ENCODE assay signal across 10 cellular contexts in the genomic region with DNA sequence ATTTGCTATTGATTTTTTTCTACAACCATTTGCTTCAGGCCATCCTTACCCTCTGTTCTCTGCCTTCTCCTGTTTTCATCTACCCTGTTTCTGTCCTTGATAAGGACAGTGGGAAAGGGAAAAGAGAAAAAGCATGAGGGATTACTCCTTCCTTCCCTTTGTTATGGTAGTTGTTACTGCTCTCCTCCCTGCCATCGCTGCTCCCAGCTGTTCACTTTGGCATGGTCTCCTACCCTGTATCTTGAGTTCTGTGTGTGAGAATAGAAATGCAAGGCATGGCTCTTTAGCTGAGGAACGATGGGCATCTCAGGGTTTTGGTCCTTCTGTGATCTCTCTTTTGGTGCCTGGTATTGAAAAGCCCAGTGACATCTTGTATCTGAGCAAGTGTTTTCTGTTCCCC. TPM values are rescaled to one million over a fixed set of nuclear protein-coding genes. Genes with fewer than 3 reads are reported as not detected.
DNase-seq lines count a peak whose midpoint lies in the region; ATAC-seq, FAIRE-seq and TF ChIP-seq lines count a peak whose summit lies in the region.
"Had no signal": no experiment of that assay in that cellular context is flagged by ENCODE, and none has a peak within 500 bp of the region (broad histone marks: within the 10 kb centered on the region; RNA-seq: fewer than 3 reads in every experiment).

No MANE protein-coding gene starts in this region.

- no peak for TF ChIP-seq CTCF in activated CD8-positive, alpha-beta T cell treated with anti-CD3 and anti-CD28 coated beads for 36 hours (IDR thresholded peaks at IDR 0.05)

- CTCF ChIA-PET in activated CD8-positive, alpha-beta T cell treated with anti-CD3 and anti-CD28 coated beads for 36 hours (lab: Charles Lee): interaction anchor here (0.7 to 6.8 kb wide), 15 partner anchors 10 to 206 kb away, joined by 3 to 63 read pairs (median 5); no protein-coding TSS in a partner anchor

- peaks cover 23% of the 10 kb centered on the region for H3K4me1 Mint-ChIP-seq in stimulated activated naive CD8-positive, alpha-beta T cell treated with anti-CD3 and anti-CD28 coated beads, Interleukin-15, Interleukin-2, amounts not matched to agents 100 ng/mL and 50 ng/mL, for 24 hours (ENCODE audit: low read depth)
- H3K4me1 Mint-ChIP-seq in activated CD8-positive, alpha-beta T cell treated with anti-CD3 and anti-CD28 coated beads for 36 hours (ENCODE audit: low read depth): peaks cover 24% of the 10 kb centered on the region

- ATAC-seq in stimulated activated naive CD8-positive, alpha-beta T cell treated with anti-CD3 and anti-CD28 coated beads, Interleukin-15, Interleukin-2, amounts not matched to agents 100 U/mL and 50 U/mL, for 24 hours: no peak
- ATAC-seq in activated CD8-positive, alpha-beta T cell treated with anti-CD3 and anti-CD28 coated beads for 36 hours: no peak
- ATAC-seq in left ventricle myocardium superior: peak; percentile 78

- H3K9me3 Mint-ChIP-seq in stimulated activated naive CD8-positive, alpha-beta T cell treated with anti-CD3 and anti-CD28 coated beads, Interleukin-15, Interleukin-2, amounts not matched to agents 100 ng/mL and 50 ng/mL, for 24 hours: no peaks in the 10 kb centered on the region
- H3K9me3 Mint-ChIP-seq in activated CD8-positive, alpha-beta T cell treated with anti-CD3 and anti-CD28 coated beads for 36 hours: no peaks in the 10 kb centered on the region

- H3K27ac Mint-ChIP-seq in stimulated activated naive CD8-positive, alpha-beta T cell treated with anti-CD3 and anti-CD28 coated beads, Interleukin-15, Interleukin-2, amounts not matched to agents 100 ng/mL and 50 ng/mL, for 24 hours: peak overlapping the region; percentile 88
- peak overlapping the region; percentile 93 for H3K27ac Mint-ChIP-seq in activated CD8-positive, alpha-beta T cell treated with anti-CD3 and anti-CD28 coated beads for 36 hours

- POLR2A ChIA-PET in activated CD8-positive, alpha-beta T cell treated with anti-CD3 and anti-CD28 coated beads for 36 hours (lab: Charles Lee): interaction anchor here (0.8 to 1.5 kb wide), 3 partner anchors 9 to 28 kb away, joined by 3 to 4 read pairs (median 3); no protein-coding TSS in a partner anchor

- no peaks in the 10 kb centered on the region for H3K27me3 Mint-ChIP-seq in stimulated activated naive CD8-positive, alpha-beta T cell treated with anti-CD3 and anti-CD28 coated beads, Interleukin-15, Interleukin-2, amounts not matched to agents 100 ng/mL and 50 ng/mL, for 24 hours
- no peaks in the 10 kb centered on the region for H3K27me3 Mint-ChIP-seq in activated CD8-positive, alpha-beta T cell treated with anti-CD3 and anti-CD28 coated beads for 36 hours
- H3K27me3 Mint-ChIP-seq: B cell had no signal

- no peak for FAIRE-seq in RCC 7860 (lab: Jason Lieb, UNC)

- intact Hi-C loops in activated CD8-positive, alpha-beta T cell treated with anti-CD3 and anti-CD28 coated beads for 36 hours (cut with micrococcal nuclease): loop anchor here (5.0 kb wide), 2 partner anchors 68 to 193 kb away; no protein-coding TSS in a partner anchor
- intact Hi-C loops in left ventricle myocardium superior (cut with micrococcal nuclease): no loop called here

- no peak overlapping the region for H3K4me3 Mint-ChIP-seq in stimulated activated naive CD8-positive, alpha-beta T cell treated with anti-CD3 and anti-CD28 coated beads, Interleukin-15, Interleukin-2, amounts not matched to agents 100 ng/mL and 50 ng/mL, for 24 hours
- H3K4me3 Mint-ChIP-seq in activated CD8-positive, alpha-beta T cell treated with anti-CD3 and anti-CD28 coated beads for 36 hours: peak overlapping the region; percentile 64
- H3K4me3 Mint-ChIP-seq: B cell had no signal

- H3K36me3 Mint-ChIP-seq in stimulated activated naive CD8-positive, alpha-beta T cell treated with anti-CD3 and anti-CD28 coated beads, Interleukin-15, Interleukin-2, amounts not matched to agents 100 ng/mL and 50 ng/mL, for 24 hours (ENCODE audit: low read depth): peaks cover 3% of the 10 kb centered on the region
- peaks cover 12% of the 10 kb centered on the region for H3K36me3 Mint-ChIP-seq in activated CD8-positive, alpha-beta T cell treated with anti-CD3 and anti-CD28 coated beads for 36 hours (ENCODE audit: low read depth)

- DNase-seq in stimulated activated naive CD8-positive, alpha-beta T cell treated with anti-CD3 and anti-CD28 coated beads, Interleukin-15, Interleukin-2, amounts not matched to agents 100 U/mL and 50 U/mL, for 24 hours: no peak
- no peak for DNase-seq in activated CD8-positive, alpha-beta T cell treated with anti-CD3 and anti-CD28 coated beads for 36 hours
- DNase-seq in left ventricle myocardium superior (no peak), RCC 7860 (ENCODE audit: low spot score) (no peak), NOMO-1 treated with DMSO at 0.1 percent for 48 hours (lab: John Stamatoyannopoulos, UW; ENCODE audit: unreplicated experiment) (no peak)
- no peak for DNase-seq in stimulated activated CD4-positive, alpha-beta T cell treated with anti-CD3 and anti-CD28 coated beads, Interleukin-4, amount 100 ng/mL, for 24 hours
- DNase-seq: DMS79, WERI-Rb-1 had no signal

RNA-seq across cellular contexts. Expression of a gene that starts 6.4 kb away (rescaled TPM):
- 10 to 100 TPM; 56.9 to 57.5 TPM for total RNA-seq in activated CD8-positive, alpha-beta T cell treated with anti-CD3 and anti-CD28 coated beads for 36 hours
- 163 TPM for total RNA-seq in left ventricle myocardium superior
